Comparison of ENCODE assay signal across 8 cellular contexts in genomic region chr1:230642263-230642959, GRCh38.
DNase-seq lines count a peak whose midpoint lies in the region; ATAC-seq and TF ChIP-seq lines count a peak whose summit lies in the region.

A gene with protein sequence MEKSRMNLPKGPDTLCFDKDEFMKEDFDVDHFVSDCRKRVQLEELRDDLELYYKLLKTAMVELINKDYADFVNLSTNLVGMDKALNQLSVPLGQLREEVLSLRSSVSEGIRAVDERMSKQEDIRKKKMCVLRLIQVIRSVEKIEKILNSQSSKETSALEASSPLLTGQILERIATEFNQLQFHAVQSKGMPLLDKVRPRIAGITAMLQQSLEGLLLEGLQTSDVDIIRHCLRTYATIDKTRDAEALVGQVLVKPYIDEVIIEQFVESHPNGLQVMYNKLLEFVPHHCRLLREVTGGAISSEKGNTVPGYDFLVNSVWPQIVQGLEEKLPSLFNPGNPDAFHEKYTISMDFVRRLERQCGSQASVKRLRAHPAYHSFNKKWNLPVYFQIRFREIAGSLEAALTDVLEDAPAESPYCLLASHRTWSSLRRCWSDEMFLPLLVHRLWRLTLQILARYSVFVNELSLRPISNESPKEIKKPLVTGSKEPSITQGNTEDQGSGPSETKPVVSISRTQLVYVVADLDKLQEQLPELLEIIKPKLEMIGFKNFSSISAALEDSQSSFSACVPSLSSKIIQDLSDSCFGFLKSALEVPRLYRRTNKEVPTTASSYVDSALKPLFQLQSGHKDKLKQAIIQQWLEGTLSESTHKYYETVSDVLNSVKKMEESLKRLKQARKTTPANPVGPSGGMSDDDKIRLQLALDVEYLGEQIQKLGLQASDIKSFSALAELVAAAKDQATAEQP (plus strand): TSS chr1:230642481. CDS start chr1:230642607, 126 bp downstream.

- H3K4me3 ChIP-seq in RWPE2 (ENCODE audit: severe bottlenecking) (peak within 1 kb of the TSS; percentile 54), fibroblast of pulmonary artery (replicated peaks; ENCODE audit: low read depth, low read length) (peak within 1 kb of the TSS; percentile 96)

- peak within 1 kb of the TSS; percentile 76 to 96 (median 95) for H3K27ac Mint-ChIP-seq in nephron
- H3K27ac Mint-ChIP-seq in stimulated activated naive CD8-positive, alpha-beta T cell treated with anti-CD3 and anti-CD28 coated beads, Interleukin-15, amount 100 ng/mL, for 72 hours: peak within 1 kb of the TSS; percentile 96 to 97

- peaks cover 3% of the 10 kb centered on the region for H3K4me1 ChIP-seq in RWPE2 (ENCODE audit: insufficient read depth, poor library complexity, severe bottlenecking)

- H3K9me3 ChIP-seq in RWPE2 (ENCODE audit: severe bottlenecking): no peaks in the 10 kb centered on the region

- H3K36me3 Mint-ChIP-seq in nephron (ENCODE audit: low read depth): peaks cover 8% of the 10 kb centered on the region

- peak within 1 kb of the TSS; percentile 96 to 97 (median 97) for H3K4me3 Mint-ChIP-seq in nephron
- peak within 1 kb of the TSS; percentile 90 to 98 for H3K4me3 Mint-ChIP-seq in stimulated activated naive CD8-positive, alpha-beta T cell treated with anti-CD3 and anti-CD28 coated beads, Interleukin-15, amount 100 ng/mL, for 72 hours

- ATAC-seq in RWPE2 (ENCODE audit: low read depth): peak; percentile 98
- ATAC-seq in stimulated activated naive CD8-positive, alpha-beta T cell treated with anti-CD3 and anti-CD28 coated beads, Interleukin-15, amount 100 ng/mL, for 72 hours: peak; percentile 94

- H3K27me3 ChIP-seq in RWPE2 (ENCODE audit: insufficient read depth, poor library complexity, severe bottlenecking): no peaks in the 10 kb centered on the region

- DNase-seq in ELR (ENCODE audit: low read depth) (peak; percentile 90), GOT3 (lab: John Stamatoyannopoulos, UW) (peak; percentile 89), RWPE2 (ENCODE audit: low spot score) (peak; percentile 86), fibroblast of pulmonary artery (ENCODE audit: low read depth) (peak; percentile 95)
- peak; percentile 96 for DNase-seq in activated T-helper 9 cell treated with anti-CD3 and anti-CD28 coated beads, Interleukin-2, amount 50 U/mL, for 16 hours (ENCODE audit: low read depth)
- DNase-seq in stimulated activated naive CD8-positive, alpha-beta T cell treated with anti-CD3 and anti-CD28 coated beads, Interleukin-15, amount 100 ng/mL, for 72 hours: peak; percentile 96 to 98

- peaks cover 5% of the 10 kb centered on the region; the same call in 1 of the 2 replicates for H3K36me3 ChIP-seq in RWPE2 (ENCODE audit: low read depth)

- no peaks in the 10 kb centered on the region for H3K9me3 Mint-ChIP-seq in nephron
- no peaks in the 10 kb centered on the region for H3K9me3 Mint-ChIP-seq in stimulated activated naive CD8-positive, alpha-beta T cell treated with anti-CD3 and anti-CD28 coated beads, Interleukin-15, amount 100 ng/mL, for 72 hours

- H3K27ac ChIP-seq in RWPE2 (ENCODE audit: poor library complexity, severe bottlenecking): peak within 1 kb of the TSS; percentile 24

- peaks cover 7% of the 10 kb centered on the region for H3K27me3 Mint-ChIP-seq in nephron (ENCODE audit: low read depth)
- H3K27me3 Mint-ChIP-seq in stimulated activated naive CD8-positive, alpha-beta T cell treated with anti-CD3 and anti-CD28 coated beads, Interleukin-15, amount 100 ng/mL, for 72 hours: peaks cover 14% of the 10 kb centered on the region

- TF ChIP-seq CTCF in LNCAP (IDR thresholded peaks at IDR 0.05) (peak; percentile 100), RWPE2 (IDR thresholded peaks at IDR 0.05; ENCODE audit: poor library complexity, severe bottlenecking) (peak; percentile 86), fibroblast of pulmonary artery (IDR thresholded peaks at IDR 0.05; ENCODE audit: low read length, missing control alignments) (peak; percentile 74), nephron (IDR thresholded peaks at IDR 0.05; ENCODE audit: unreplicated experiment in 3 of 3) (peak; percentile 100)

- H3K4me1 Mint-ChIP-seq in nephron: peaks cover 32% of the 10 kb centered on the region
- H3K4me1 Mint-ChIP-seq in stimulated activated naive CD8-positive, alpha-beta T cell treated with anti-CD3 and anti-CD28 coated beads, Interleukin-15, amount 100 ng/mL, for 72 hours: peaks cover 45% of the 10 kb centered on the region

Comparison
In these comparisons a context has a peak if more than half of its experiments do, and no peak if none do; other contexts are left out.
1. Peak in every context shown above with its lines: DNase-seq, ATAC-seq, H3K4me3 ChIP-seq and H3K27ac ChIP-seq.